ENCODE assay signal across 10 cellular contexts in the genomic region with DNA sequence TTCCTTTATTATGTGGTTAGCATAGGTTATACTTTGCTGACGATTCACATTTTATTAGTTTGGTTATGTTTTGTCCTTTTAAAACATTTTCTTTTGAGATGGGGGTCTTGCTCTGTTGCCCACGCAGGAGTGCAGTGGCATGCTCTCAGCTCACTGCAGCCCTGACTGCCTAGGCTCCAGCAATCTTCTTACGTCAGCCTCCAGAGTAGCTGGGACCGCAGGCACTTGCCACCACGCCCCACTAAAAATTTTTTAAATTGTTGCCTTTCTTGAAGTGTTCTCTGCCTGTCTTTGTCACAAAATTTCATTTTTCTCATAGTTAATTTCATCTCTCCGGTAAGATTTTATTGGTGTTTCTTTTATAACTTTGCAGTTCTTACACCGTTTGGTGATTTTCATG. TPM values are rescaled to one million over a fixed set of nuclear protein-coding genes. Genes with fewer than 3 reads are reported as not detected.
"Had no signal": no experiment of that assay in that cellular context is flagged by ENCODE, and none has a peak within 500 bp of the region (broad histone marks: within the 10 kb centered on the region; RNA-seq: fewer than 3 reads in every experiment).

No MANE protein-coding gene starts in this region.

- H3K4me1 Mint-ChIP-seq: GM23338, H9 had no signal

- H3K4me3 ChIP-seq: GM23248, GM23338, HAP-1 had no signal

- H3K27ac Mint-ChIP-seq: GM23338, H9, HFFc6 had no signal

- H3K36me3 ChIP-seq: HAP-1 had no signal

- H3K9me3 ChIP-seq: HAP-1 had no signal

- H3K9me3 Mint-ChIP-seq: HFFc6 had no signal

- H3K27ac ChIP-seq: GM23248 had no signal

- DNase-seq: GM23248, GOT3, H7, H9, HCEC 1CT, HFFc6 had no signal

- ATAC-seq: GM23338, HCT116 had no signal

- H3K4me3 Mint-ChIP-seq: GM23338, H9, HFFc6 had no signal

RNA-seq across cellular contexts. Expression of a gene that starts 18.9 kb away (rescaled TPM):
- total RNA-seq: GM23248, H1, H7, H9, HFFc6 had no signal
